ENCODE assay signal across 22 cellular contexts in genomic region chr1:47207811-47208373, GRCh38. TPM values are rescaled to one million over a fixed set of nuclear protein-coding genes. Genes with fewer than 3 reads are reported as not detected.
DNase-seq lines count a peak whose midpoint lies in the region; ATAC-seq, FAIRE-seq and TF ChIP-seq lines count a peak whose summit lies in the region.
"Had no signal": no experiment of that assay in that cellular context is flagged by ENCODE, and none has a peak within 500 bp of the region (broad histone marks: within the 10 kb centered on the region; RNA-seq: fewer than 3 reads in every experiment).

No MANE protein-coding gene starts in this region.

- H3K36me3 Mint-ChIP-seq in activated T-cell treated with anti-CD3 and anti-CD28 coated beads, Interleukin-2, amount 50 U/mL, for 4 hours (ENCODE audit: insufficient read depth): no peaks in the 10 kb centered on the region
- no peaks in the 10 kb centered on the region for H3K36me3 Mint-ChIP-seq in activated T-cell treated with anti-CD3 and anti-CD28 coated beads, Interleukin-2, amount 50 U/mL, for 24 hours (ENCODE audit: low read depth)
- peaks cover 15% of the 10 kb centered on the region for H3K36me3 Mint-ChIP-seq in endothelial cell (ENCODE audit: low read depth, unreplicated experiment)
- H3K36me3 Mint-ChIP-seq: activated naive CD4-positive, alpha-beta T cell treated with anti-CD3 and anti-CD28 coated beads, Interleukin-2, amount 10 ng/mL, durations not matched to agents 7 days and 5 days; CD4-positive, CD25-positive, alpha-beta regulatory T cell; natural killer cell treated with Interleukin-12 subunit alpha and Interleukin-12 subunit beta and Interleukin-15 and Interleukin-18, amount 100 ng/mL, for 72 hours had no signal

- TF ChIP-seq CTCF in endothelial cell (IDR thresholded peaks at IDR 0.05; ENCODE audit: unreplicated experiment) (no peak), sigmoid colon (IDR thresholded peaks at IDR 0.05) (no peak), ovary (IDR thresholded peaks at IDR 0.05) (no peak)

- H3K9me3 Mint-ChIP-seq in activated T-cell treated with anti-CD3 and anti-CD28 coated beads, Interleukin-2, amount 50 U/mL, for 4 hours: no peaks in the 10 kb centered on the region
- H3K9me3 Mint-ChIP-seq in activated T-cell treated with anti-CD3 and anti-CD28 coated beads, Interleukin-2, amount 50 U/mL, for 24 hours: no peaks in the 10 kb centered on the region
- no peaks in the 10 kb centered on the region for H3K9me3 Mint-ChIP-seq in endothelial cell (ENCODE audit: unreplicated experiment)
- H3K9me3 Mint-ChIP-seq: activated naive CD4-positive, alpha-beta T cell treated with anti-CD3 and anti-CD28 coated beads, Interleukin-2, amount 10 ng/mL, durations not matched to agents 7 days and 5 days; natural killer cell treated with Interleukin-12 subunit alpha and Interleukin-12 subunit beta and Interleukin-15 and Interleukin-18, amount 100 ng/mL, for 72 hours had no signal

- peaks cover 18% of the 10 kb centered on the region for H3K4me1 ChIP-seq in HUES6 (ENCODE audit: control insufficient read depth, insufficient read depth, low read length)
- no peaks in the 10 kb centered on the region for H3K4me1 ChIP-seq in sigmoid colon
- no peaks in the 10 kb centered on the region for H3K4me1 ChIP-seq in ovary (ENCODE audit: insufficient read depth)

- no peak overlapping the region for H3K9ac ChIP-seq in HUES6 (ENCODE audit: low read length)

- WGBS in sigmoid colon, 2 donors: 68 to 70% methylated on average over 8 of the region's 8 CpGs
- 50 to 55% (median 52%) methylated on average over 8 of the region's 8 CpGs for whole genome bisulfite sequencing in ovary, 3 donors

- H3K4me3 ChIP-seq in HUES6 (ENCODE audit: low read depth, low read length) (peak overlapping the region; percentile 48), sigmoid colon (no peak overlapping the region), ovary (no peak overlapping the region)
- H3K4me3 ChIP-seq: HAP-1 had no signal

- no peaks in the 10 kb centered on the region for H3K36me3 ChIP-seq in HUES6 (ENCODE audit: control insufficient read depth, insufficient read depth, low read length)
- H3K36me3 ChIP-seq in sigmoid colon: no peaks in the 10 kb centered on the region
- H3K36me3 ChIP-seq in ovary: no peaks in the 10 kb centered on the region
- H3K36me3 ChIP-seq: HAP-1 had no signal

- intact Hi-C loops in sigmoid colon (cut with DNase I): no loop called here
- intact Hi-C loops in ovary (cut with DNase I): no loop called here

- H3K4me3 Mint-ChIP-seq in activated T-cell treated with anti-CD3 and anti-CD28 coated beads, Interleukin-2, amount 50 U/mL, for 4 hours: no peak overlapping the region
- no peak overlapping the region for H3K4me3 Mint-ChIP-seq in activated T-cell treated with anti-CD3 and anti-CD28 coated beads, Interleukin-2, amount 50 U/mL, for 24 hours
- no peak overlapping the region for H3K4me3 Mint-ChIP-seq in endothelial cell (ENCODE audit: unreplicated experiment)
- H3K4me3 Mint-ChIP-seq: activated naive CD4-positive, alpha-beta T cell treated with anti-CD3 and anti-CD28 coated beads, Interleukin-2, amount 10 ng/mL, durations not matched to agents 7 days and 5 days; CD4-positive, CD25-positive, alpha-beta regulatory T cell; natural killer cell treated with Interleukin-12 subunit alpha and Interleukin-12 subunit beta and Interleukin-15 and Interleukin-18, amount 100 ng/mL, for 72 hours had no signal

- FAIRE-seq in GM19239 (lab: Jason Lieb, UNC): no peak
- FAIRE-seq: GM18507 had no signal

- no peak overlapping the region for H3K27ac ChIP-seq in HUES6 (ENCODE audit: low read depth, low read length)
- H3K27ac ChIP-seq in sigmoid colon: no peak overlapping the region
- H3K27ac ChIP-seq in ovary: no peak overlapping the region

- H3K27me3 Mint-ChIP-seq in activated T-cell treated with anti-CD3 and anti-CD28 coated beads, Interleukin-2, amount 50 U/mL, for 4 hours (ENCODE audit: low read depth): peaks cover 36% of the 10 kb centered on the region
- H3K27me3 Mint-ChIP-seq in activated T-cell treated with anti-CD3 and anti-CD28 coated beads, Interleukin-2, amount 50 U/mL, for 24 hours: peaks cover 47% of the 10 kb centered on the region
- H3K27me3 Mint-ChIP-seq in endothelial cell (ENCODE audit: unreplicated experiment): peaks cover 16% of the 10 kb centered on the region

- TF ChIP-seq EP300 in sigmoid colon (IDR thresholded peaks at IDR 0.05) (no peak), ovary (IDR thresholded peaks at IDR 0.05) (no peak)

- no peak for DNase-seq in activated T-cell treated with anti-CD3 and anti-CD28 coated beads, Interleukin-2, amount 50 U/mL, for 4 hours
- DNase-seq in activated T-cell treated with anti-CD3 and anti-CD28 coated beads, Interleukin-2, amount 50 U/mL, for 24 hours: no peak
- DNase-seq in endothelial cell (ENCODE audit: low spot score): no peak
- peak; percentile 36 for DNase-seq in sigmoid colon
- DNase-seq in ovary: no peak
- DNase-seq in SKM-1 (lab: John Stamatoyannopoulos, UW; ENCODE audit: unreplicated experiment): no peak
- DNase-seq in GM19239 (ENCODE audit: insufficient read length, low spot score): no peak
- DNase-seq: CD4-positive, CD25-positive, alpha-beta regulatory T cell; cortex of kidney; DMS53; erythroblast; mesenchymal stem cell; NCI-H1417 treated with DMSO at 0.1 percent for 48 hours; NCI-H82; RPMI8226 had no signal

- no peak overlapping the region for H3K27ac Mint-ChIP-seq in activated T-cell treated with anti-CD3 and anti-CD28 coated beads, Interleukin-2, amount 50 U/mL, for 24 hours
- peak overlapping the region; percentile 44 for H3K27ac Mint-ChIP-seq in endothelial cell (ENCODE audit: unreplicated experiment)
- H3K27ac Mint-ChIP-seq: activated naive CD4-positive, alpha-beta T cell treated with anti-CD3 and anti-CD28 coated beads, Interleukin-2, amount 10 ng/mL, durations not matched to agents 7 days and 5 days; CD4-positive, CD25-positive, alpha-beta regulatory T cell; natural killer cell treated with Interleukin-12 subunit alpha and Interleukin-12 subunit beta and Interleukin-15 and Interleukin-18, amount 100 ng/mL, for 72 hours had no signal

- H3K27me3 ChIP-seq in HUES6 (ENCODE audit: control insufficient read depth, insufficient read depth, low read length) (peaks cover 62% of the 10 kb centered on the region), sigmoid colon (peaks cover 0 to 28% (median 0%) of the 10 kb centered on the region in 3 donors), ovary (no peaks in the 10 kb centered on the region)

- ATAC-seq in activated T-cell treated with anti-CD3 and anti-CD28 coated beads, Interleukin-2, amount 50 U/mL, for 4 hours: peak; percentile 79 to 91

- H3K9me3 ChIP-seq in HUES6 (ENCODE audit: control insufficient read depth, insufficient read depth, low read depth, low read length) (peaks cover 5% of the 10 kb centered on the region; the same call in 1 of the 2 replicates), sigmoid colon (peaks cover 0 to 3% (median 0%) of the 10 kb centered on the region in 4 donors), ovary (no peaks in the 10 kb centered on the region)
- H3K9me3 ChIP-seq: HAP-1 had no signal

- H3K4me1 Mint-ChIP-seq in activated T-cell treated with anti-CD3 and anti-CD28 coated beads, Interleukin-2, amount 50 U/mL, for 4 hours (ENCODE audit: low read depth): no peaks in the 10 kb centered on the region
- H3K4me1 Mint-ChIP-seq in activated T-cell treated with anti-CD3 and anti-CD28 coated beads, Interleukin-2, amount 50 U/mL, for 24 hours (ENCODE audit: low read depth): peaks cover 6% of the 10 kb centered on the region
- H3K4me1 Mint-ChIP-seq in endothelial cell (ENCODE audit: unreplicated experiment): peaks cover 32% of the 10 kb centered on the region

- TF ChIP-seq POLR2A in sigmoid colon (IDR thresholded peaks at IDR 0.05): no peak
- no peak for TF ChIP-seq POLR2A in ovary (IDR thresholded peaks at IDR 0.05)

RNA-seq across cellular contexts. Expression of gene PDZK1IP1, which starts 18.1 kb away (rescaled TPM):
- not detected for total RNA-seq in activated T-cell treated with anti-CD3 and anti-CD28 coated beads, Interleukin-2, amount 50 U/mL, for 4 hours
- total RNA-seq in endothelial cell (ENCODE audit: unreplicated experiment) (not detected), sigmoid colon (not detected), ovary (10 to 100 TPM in 1 of 7 donors, 1 to 10 TPM in 2, under 1 TPM in 2, not detected in 2; 0.36 to 66.1 (median 3.1) TPM)
- polyA plus RNA-seq in sigmoid colon (100 to 1,000 TPM in 1 of 3 donors, 10 to 100 TPM in 2; 31.9 to 291 (median 35.4) TPM), ovary (under 1 TPM; 0.42 to 0.61 TPM)
- total RNA-seq: activated CD8-positive, alpha-beta memory T cell treated with anti-CD3 and anti-CD28 coated beads for 36 hours; natural killer cell treated with Interleukin-12 subunit alpha and Interleukin-12 subunit beta and Interleukin-15 and Interleukin-18, amount 100 ng/mL, for 72 hours had no signal
- polyA plus RNA-seq: CD4-positive, CD25-positive, alpha-beta regulatory T cell had no signal

RNA-seq across cellular contexts. Expression of gene TAL1, which starts 24.1 kb away (rescaled TPM):
- total RNA-seq in activated T-cell treated with anti-CD3 and anti-CD28 coated beads, Interleukin-2, amount 50 U/mL, for 4 hours: under 1 TPM; 0.05 to 0.14 (median 0.11) TPM
- total RNA-seq in endothelial cell (ENCODE audit: unreplicated experiment) (199 TPM), sigmoid colon (1 to 10 TPM; 2.3 to 3.9 (median 3.2) TPM), ovary (1 to 10 TPM; 1.2 to 4.7 (median 2.1) TPM)
- polyA plus RNA-seq in sigmoid colon (1 to 10 TPM in 2 of 3 donors, not detected in 1; 1.2 to 1.4 TPM), ovary (1 to 10 TPM; 2.4 to 4.1 TPM)
- total RNA-seq: activated CD8-positive, alpha-beta memory T cell treated with anti-CD3 and anti-CD28 coated beads for 36 hours; HT-29 had no signal
- polyA plus RNA-seq: CD4-positive, CD25-positive, alpha-beta regulatory T cell had no signal

Comparison
In these comparisons a context has a peak if more than half of its experiments do, and no peak if none do; other contexts are left out.
1. RNA of gene TAL1, which starts 24.1 kb away (total RNA-seq): 199 TPM in endothelial cell (single experiment); 2.3 to 3.9 TPM in sigmoid colon, 1.2 to 4.7 TPM in ovary and 0.05 to 0.14 TPM in activated T-cell treated with anti-CD3 and anti-CD28 coated beads, Interleukin-2, amount 50 U/mL, for 4 hours; every median in the first group is over 10 times any median in the second.